Comparison of ENCODE assay signal across 28 cellular contexts in genomic region chr17:16023881-16024280, GRCh38. TPM values are rescaled to one million over a fixed set of nuclear protein-coding genes. Genes with fewer than 3 reads are reported as not detected.
DNase-seq lines count a peak whose midpoint lies in the region; ATAC-seq, FAIRE-seq and TF ChIP-seq lines count a peak whose summit lies in the region.
"Had no signal": no experiment of that assay in that cellular context is flagged by ENCODE, and none has a peak within 500 bp of the region (broad histone marks: within the 10 kb centered on the region; RNA-seq: fewer than 3 reads in every experiment).

No MANE protein-coding gene starts in this region.

- H2AFZ ChIP-seq in HepG2 (ENCODE audit: low read length) (no peak overlapping the region), K562 (ENCODE audit: low read depth, low read length) (no peak overlapping the region)

- WGBS in HepG2 (ENCODE audit: low lambda C conversion rate) = 92% methylated on average over 4 of the region's 4 CpGs
- 66% methylated on average over 4 of the region's 4 CpGs for WGBS in right lobe of liver (ENCODE audit: insufficient coverage, low coverage, low lambda C conversion rate, missing lambda C conversion rate)
- 86% methylated on average over 3 of the region's 4 CpGs for WGBS in K562 (ENCODE audit: insufficient coverage, low coverage, missing lambda C conversion rate)

- FAIRE-seq in HepG2 (lab: Jason Lieb, UNC) = no peak
- FAIRE-seq in K562 (lab: Jason Lieb, UNC) = no peak
- FAIRE-seq: GM12878 had no signal

- H3K27me3 ChIP-seq in HepG2 (ENCODE audit: control insufficient read depth in 1 of 2, insufficient read depth in 2 of 2, low read length in 2 of 2) (no peaks in the 10 kb centered on the region), right lobe of liver (no peaks in the 10 kb centered on the region), K562 (ENCODE audit: control insufficient read depth in 2 of 2, insufficient read depth in 2 of 2, low read length in 2 of 2) (no peaks in the 10 kb centered on the region)
- H3K27me3 ChIP-seq: BE2C, SJSA1 had no signal

- POLR2A ChIA-PET in activated CD4-positive, alpha-beta T cell treated with anti-CD3 and anti-CD28 coated beads for 36 hours (lab: Charles Lee) = interaction anchor here (0.5 kb wide), 1 partner anchor 1723 kb away, joined by 3 read pairs; the partner anchor contains the start of gene HS3ST3B1
- POLR2A ChIA-PET in HepG2 (lab: Yijun Ruan, JAX) = no interaction called here
- POLR2A ChIA-PET in K562 (lab: Yijun Ruan, JAX) = no interaction called here

- no peak for DNase-seq in activated CD4-positive, alpha-beta T cell treated with anti-CD3 and anti-CD28 coated beads for 36 hours
- DNase-seq in activated CD4-positive, alpha-beta T cell treated with anti-CD3 and anti-CD28 coated beads, Interleukin-2, amount 10 ng/mL, durations not matched to agents 24 days and 14 days = no peak
- DNase-seq in HepG2 (ENCODE audit: low spot score) (no peak), right lobe of liver (no peak), K562 (ENCODE audit: extremely low read depth in 1 of 4, low spot score in 3 of 4) (no peak)
- DNase-seq: ACHN, BE2C, DMS79, EL, GDM1, GOT3, NCI-H1092, NCI-H1417 treated with DMSO at 0.1 percent for 48 hours, NCI-H1694 treated with DMSO at 0.1 percent for 48 hours, NCI-H2081, NCI-H226, NCI-H510A, NCI-H69, Right ventricle myocardium superior, RPMI8226 had no signal

- H3K4me1 ChIP-seq in HepG2 (ENCODE audit: insufficient read depth, low read length) (peaks cover 7% of the 10 kb centered on the region; the same call in 1 of the 2 replicates), right lobe of liver (no peaks in the 10 kb centered on the region), K562 (replicated peaks in 1 of 2; ENCODE audit: control insufficient read depth in 2 of 2, insufficient read depth in 2 of 2, low read length in 2 of 2) (peaks cover 0 to 14% of the 10 kb centered on the region in 2 experiments; a peak in 2 of 5 replicates)
- H3K4me1 ChIP-seq: BE2C, HAP-1 had no signal

- no peak for TF ChIP-seq EP300 in HepG2 (IDR thresholded peaks at IDR 0.05; ENCODE audit: low read depth in 2 of 2, low read length in 2 of 2)
- no peak for TF ChIP-seq EP300 in HepG2 (CRISPR knock-in tag; IDR thresholded peaks at IDR 0.05; ENCODE audit: borderline replicate concordance)
- TF ChIP-seq EP300 in K562 (IDR thresholded peaks at IDR 0.05; ENCODE audit: low read length) = no peak

- no peaks in the 10 kb centered on the region for H3K9me3 ChIP-seq in HepG2 (ENCODE audit: low read length)
- H3K9me3 ChIP-seq in right lobe of liver = no peaks in the 10 kb centered on the region
- no peaks in the 10 kb centered on the region for H3K9me3 ChIP-seq in K562 (replicated peaks; ENCODE audit: control insufficient read depth, insufficient read depth, low read depth, low read length)
- H3K9me3 ChIP-seq: BE2C, HAP-1, SJSA1 had no signal

- H4K20me1 ChIP-seq in HepG2 (ENCODE audit: insufficient read depth, low read length) (no peaks in the 10 kb centered on the region), K562 (replicated peaks; ENCODE audit: control insufficient read depth, insufficient read depth, low read length) (no peaks in the 10 kb centered on the region)

- H3K4me3 Mint-ChIP-seq in activated CD4-positive, alpha-beta T cell treated with anti-CD3 and anti-CD28 coated beads for 36 hours = no peak overlapping the region
- H3K4me3 Mint-ChIP-seq in activated CD4-positive, alpha-beta T cell treated with anti-CD3 and anti-CD28 coated beads, Interleukin-2, amount 10 ng/mL, durations not matched to agents 24 days and 14 days = no peak overlapping the region
- H3K4me3 Mint-ChIP-seq: CD14-positive monocyte, IgD-negative memory B cell had no signal

- H3K4me2 ChIP-seq in HepG2 (ENCODE audit: low read depth, low read length) = no peak overlapping the region
- no peak overlapping the region for H3K4me2 ChIP-seq in K562 (ENCODE audit: insufficient read depth, low read length)

- no peaks in the 10 kb centered on the region for H3K9me1 ChIP-seq in K562 (ENCODE audit: control insufficient read depth, insufficient read depth, low read length)

- intact Hi-C loops in activated CD4-positive, alpha-beta T cell treated with anti-CD3 and anti-CD28 coated beads for 36 hours (cut with DNase I, micrococcal nuclease) = no loop called here
- intact Hi-C loops in activated CD4-positive, alpha-beta T cell treated with anti-CD3 and anti-CD28 coated beads, Interleukin-2, amount 10 ng/mL, durations not matched to agents 24 days and 14 days (cut with micrococcal nuclease) = loop anchor here (10.0 kb wide), 1 partner anchor 501 kb away; no protein-coding TSS in a partner anchor
- intact Hi-C loops in HepG2 (cut with micrococcal nuclease; ENCODE audit: unreplicated experiment) = no loop called here
- intact Hi-C loops in right lobe of liver (cut with DNase I) = no loop called here
- intact Hi-C loops in K562 (cut with micrococcal nuclease) = no loop called here

- no peaks in the 10 kb centered on the region for H3K27me3 Mint-ChIP-seq in activated CD4-positive, alpha-beta T cell treated with anti-CD3 and anti-CD28 coated beads for 36 hours
- no peaks in the 10 kb centered on the region for H3K27me3 Mint-ChIP-seq in activated CD4-positive, alpha-beta T cell treated with anti-CD3 and anti-CD28 coated beads, Interleukin-2, amount 10 ng/mL, durations not matched to agents 24 days and 14 days
- H3K27me3 Mint-ChIP-seq: IgD-negative memory B cell had no signal

- CTCF ChIA-PET in activated CD4-positive, alpha-beta T cell treated with anti-CD3 and anti-CD28 coated beads for 36 hours (lab: Charles Lee) = interaction anchor here (1.0 to 1.1 kb wide), 2 partner anchors 23 to 24 kb away, joined by 3 read pairs; partner anchors contain the start of genes TTC19 and ZSWIM7
- CTCF ChIA-PET in HepG2 (lab: Yijun Ruan, JAX; ENCODE audit: low intra/inter-chr PET ratio, low total read pairs) = no interaction called here
- CTCF ChIA-PET in K562 (lab: Yijun Ruan, JAX; ENCODE audit: low intra/inter-chr PET ratio) = no interaction called here

- ATAC-seq in activated CD4-positive, alpha-beta T cell treated with anti-CD3 and anti-CD28 coated beads for 36 hours = no peak
- ATAC-seq in HepG2 = no peak
- ATAC-seq in right lobe of liver = no peak
- no peak for ATAC-seq in K562
- no peak for ATAC-seq in GM21360 (IDR thresholded peaks at IDR 0.05; ENCODE audit: unreplicated experiment)
- no peak for ATAC-seq in HG03095 (IDR thresholded peaks at IDR 0.05; ENCODE audit: unreplicated experiment)
- ATAC-seq: GM12878 had no signal

- TF ChIP-seq RAD21 in HepG2 (CRISPR knock-in tag; IDR thresholded peaks at IDR 0.05) (no peak), K562 (CRISPR knock-in tag; conservative IDR thresholded peaks at IDR 0.05 in 1 of 2, IDR thresholded peaks at IDR 0.05 in 1 of 2) (no peak)

- H3K9me3 Mint-ChIP-seq in activated CD4-positive, alpha-beta T cell treated with anti-CD3 and anti-CD28 coated beads for 36 hours (ENCODE audit: low read depth) = no peaks in the 10 kb centered on the region
- H3K9me3 Mint-ChIP-seq in activated CD4-positive, alpha-beta T cell treated with anti-CD3 and anti-CD28 coated beads, Interleukin-2, amount 10 ng/mL, durations not matched to agents 24 days and 14 days = no peaks in the 10 kb centered on the region
- H3K9me3 Mint-ChIP-seq: CD14-positive monocyte, IgD-negative memory B cell had no signal

- in situ Hi-C loops in HepG2 (cut with HindIII; ENCODE audit: extremely low pct_ligation_motif_present, low pct_unique_long_range_greater_than_20kb) (no loop called here), K562 (cut with MboI) (no loop called here)

- H3K9ac ChIP-seq in HepG2 (ENCODE audit: insufficient read depth, low read depth, low read length) = no peak overlapping the region
- no peak overlapping the region for H3K9ac ChIP-seq in K562 (ENCODE audit: insufficient read depth in 1 of 2, low read depth in 2 of 2, low read length in 2 of 2)

- H3K4me3 ChIP-seq in HepG2 (replicated peaks in 1 of 3; ENCODE audit: insufficient read depth in 1 of 3, low read depth in 2 of 3, low read length in 3 of 3) (no peak overlapping the region), right lobe of liver (no peak overlapping the region), K562 (no peak overlapping the region)
- H3K4me3 ChIP-seq: GM12878, HAP-1, SJSA1 had no signal

- no TSS peak for BruUV-seq in HepG2 (replicated peaks; lab: Mats Ljungman, UMichigan)
- no TSS peak for BruUV-seq in K562 (replicated peaks; lab: Mats Ljungman, UMichigan)

- no peak for TF ChIP-seq POLR2A in HepG2 (IDR thresholded peaks at IDR 0.05; ENCODE audit: insufficient read depth in 1 of 2, low read depth in 2 of 2, low read length in 2 of 2)
- no peak for TF ChIP-seq POLR2A in right lobe of liver (IDR thresholded peaks at IDR 0.05)
- no peak for TF ChIP-seq POLR2A in K562 (conservative IDR thresholded peaks at IDR 0.05)

- H3K27ac Mint-ChIP-seq in activated CD4-positive, alpha-beta T cell treated with anti-CD3 and anti-CD28 coated beads for 36 hours = peak overlapping the region; percentile 56
- no peak overlapping the region for H3K27ac Mint-ChIP-seq in activated CD4-positive, alpha-beta T cell treated with anti-CD3 and anti-CD28 coated beads, Interleukin-2, amount 10 ng/mL, durations not matched to agents 24 days and 14 days

- peaks cover 44% of the 10 kb centered on the region for H3K4me1 Mint-ChIP-seq in activated CD4-positive, alpha-beta T cell treated with anti-CD3 and anti-CD28 coated beads for 36 hours
- H3K4me1 Mint-ChIP-seq in activated CD4-positive, alpha-beta T cell treated with anti-CD3 and anti-CD28 coated beads, Interleukin-2, amount 10 ng/mL, durations not matched to agents 24 days and 14 days = peaks cover 22% of the 10 kb centered on the region

- TF ChIP-seq CTCF in HepG2 (CRISPR knock-in tag; IDR thresholded peaks at IDR 0.05) (no peak), right lobe of liver (IDR thresholded peaks at IDR 0.05) (no peak), K562 (IDR thresholded peaks at IDR 0.05 in 2 of 3, conservative IDR thresholded peaks at IDR 0.05 in 1 of 3; ENCODE audit: insufficient read depth in 2 of 3, low read depth in 1 of 3, low read length in 3 of 3) (no peak)

- H3K27ac ChIP-seq in HepG2 (ENCODE audit: extremely low read length, insufficient read depth, low read length) (no peak overlapping the region), right lobe of liver (no peak overlapping the region), K562 (ENCODE audit: extremely low read depth, low read depth, low read length) (no peak overlapping the region)
- H3K27ac ChIP-seq: 22Rv1, SJSA1 had no signal

- H3K79me2 ChIP-seq in HepG2 (ENCODE audit: insufficient read depth, low read length) (peaks cover 6% of the 10 kb centered on the region), K562 (ENCODE audit: control insufficient read depth, insufficient read depth, low read length) (peaks cover 12% of the 10 kb centered on the region; the same call in 1 of the 3 replicates)

- H3K36me3 Mint-ChIP-seq in activated CD4-positive, alpha-beta T cell treated with anti-CD3 and anti-CD28 coated beads for 36 hours (ENCODE audit: low read depth) = peaks cover 67% of the 10 kb centered on the region
- peaks cover 69% of the 10 kb centered on the region for H3K36me3 Mint-ChIP-seq in activated CD4-positive, alpha-beta T cell treated with anti-CD3 and anti-CD28 coated beads, Interleukin-2, amount 10 ng/mL, durations not matched to agents 24 days and 14 days (ENCODE audit: low read depth)

- H3K36me3 ChIP-seq in HepG2 (replicated peaks in 1 of 2; ENCODE audit: control insufficient read depth in 1 of 2, insufficient read depth in 2 of 2, low read length in 2 of 2) (peaks cover 16 to 75% of the 10 kb centered on the region in 2 experiments), right lobe of liver (peaks cover under 1 to 45% (median 20%) of the 10 kb centered on the region in 4 donors), K562 (ENCODE audit: control insufficient read depth, insufficient read depth, low read length) (peaks cover 78% of the 10 kb centered on the region)

RNA-seq across cellular contexts. Expression of gene TTC19, which starts 24.3 kb away (rescaled TPM):
- total RNA-seq in activated CD4-positive, alpha-beta T cell treated with anti-CD3 and anti-CD28 coated beads for 36 hours = 10 to 100 TPM; 21.1 to 22.0 TPM
- total RNA-seq in activated CD4-positive, alpha-beta T cell treated with anti-CD3 and anti-CD28 coated beads, Interleukin-2, amount 10 ng/mL, durations not matched to agents 24 days and 14 days = 35.3 and 38.9 TPM in 2 replicates
- total RNA-seq in HepG2 (2016; rRNA removed; fragmentation: Illumina TruSeq; extraction: Trizol) (22.7 and 24.3 TPM in 2 replicates), right lobe of liver (10 to 100 TPM; 14.3 to 32.3 (median 19.9) TPM), K562 (2014; rRNA removed) (42.0 and 60.8 TPM in 2 replicates), K562 (2014; rRNA removed; fragmentation: Illumina TruSeq; extraction: Trizol) (26.5 and 30.1 TPM in 2 replicates), K562 (2015; rRNA removed; fragmentation: Illumina TruSeq; extraction: Trizol) (19.1 and 20.3 TPM in 2 replicates), K562 (2021) (23.8 and 25.6 TPM in 2 replicates)
- total RNA-seq in HepG2 (2016; cell fraction: cytosol; rRNA removed; fragmentation: Illumina TruSeq; extraction: Trizol; ENCODE audit: low read depth) = 6.4 and 7.6 TPM in 2 replicates
- 23.3 and 24.1 TPM in 2 replicates for total RNA-seq in HepG2 (2016; cell fraction: insoluble cytoplasmic fraction; rRNA removed; fragmentation: Illumina TruSeq; extraction: Trizol)
- total RNA-seq in HepG2 (2016; cell fraction: membrane; rRNA removed; fragmentation: Illumina TruSeq; extraction: Trizol) = 15.5 and 16.3 TPM in 2 replicates
- total RNA-seq in HepG2 (2016; cell fraction: nucleus; rRNA removed; fragmentation: Illumina TruSeq; extraction: Trizol) = 25.1 and 28.9 TPM in 2 replicates
- polyA plus RNA-seq in HepG2 (2011; rRNA removed) (4.4 and 5.6 TPM in 2 replicates), K562 (2011; rRNA removed) (6.3 and 8.1 TPM in 2 replicates), K562 (2014; fragmentation: Illumina TruSeq; extraction: Trizol) (24.6 and 27.6 TPM in 2 replicates), K562 (2014; fragmentation: Nextera tagmentation; extraction: Ambion mirVana) (10 to 100 TPM in 1 of 2 experiments, 1 to 10 TPM in 1; 8.9 to 10.5 TPM), K562 (2014; rRNA removed) (16.1 and 25.3 TPM in 2 replicates)
- polyA plus RNA-seq in HepG2 (2011; cell fraction: cytosol; rRNA removed) = 3.0 and 3.8 TPM in 2 replicates
- 17.4 and 20.7 TPM in 2 replicates for polyA plus RNA-seq in HepG2 (2011; cell fraction: nucleus; rRNA removed)
- polyA plus RNA-seq in HepG2 (2012) = 16.8 and 19.3 TPM in 2 replicates
- 4.3 and 4.6 TPM in 2 replicates for polyA plus RNA-seq in HepG2 (2016; cell fraction: cytosol; fragmentation: Illumina TruSeq; extraction: Trizol; ENCODE audit: low read depth)
- 21.2 and 21.3 TPM in 2 replicates for polyA plus RNA-seq in HepG2 (2016; cell fraction: insoluble cytoplasmic fraction; fragmentation: Illumina TruSeq; extraction: Trizol; ENCODE audit: low read depth)
- polyA plus RNA-seq in HepG2 (2016; cell fraction: membrane; fragmentation: Illumina TruSeq; extraction: Trizol; ENCODE audit: low read depth) = 9.1 and 9.6 TPM in 2 replicates
- polyA plus RNA-seq in HepG2 (2016; cell fraction: nucleus; fragmentation: Illumina TruSeq; extraction: Trizol; ENCODE audit: insufficient read depth, low read depth) = 33.3 and 33.4 TPM in 2 replicates
- 5.8 and 10.9 TPM in 2 replicates for polyA minus RNA-seq in HepG2 (2011; rRNA and poly(A)+ RNA removed; ENCODE audit: low replicate concordance)
- polyA minus RNA-seq in HepG2 (2011; cell fraction: cytosol; rRNA and poly(A)+ RNA removed) = 5.0 and 7.2 TPM in 2 replicates
- 33.9 and 38.8 TPM in 2 replicates for polyA minus RNA-seq in HepG2 (2011; cell fraction: nucleus; rRNA and poly(A)+ RNA removed)
- total RNA-seq in K562 (2011; cell fraction: chromatin; rRNA removed; ENCODE audit: low replicate concordance) = 24.1 and 46.0 TPM in 2 replicates
- 21.0 and 27.5 TPM in 2 replicates for total RNA-seq in K562 (2011; cell fraction: nucleolus; rRNA removed)
- 32.6 and 47.8 TPM in 2 replicates for total RNA-seq in K562 (2011; cell fraction: nucleoplasm; rRNA removed)
- 5.9 and 11.5 TPM in 2 replicates for polyA plus RNA-seq in K562 (2011; cell fraction: cytosol; rRNA removed)
- 10.5 and 11.8 TPM in 2 replicates for polyA plus RNA-seq in K562 (2011; cell fraction: nucleus; rRNA removed)
- 19.6 and 25.0 TPM in 2 replicates for polyA plus RNA-seq in K562 (2012)
- polyA minus RNA-seq in K562 (2011; rRNA and poly(A)+ RNA removed) = 11.0 and 13.2 TPM in 2 replicates
- polyA minus RNA-seq in K562 (2011; cell fraction: cytosol; rRNA and poly(A)+ RNA removed) = 12.8 and 13.1 TPM in 2 replicates
- polyA minus RNA-seq in K562 (2011; cell fraction: nucleus; rRNA and poly(A)+ RNA removed) = 22.3 and 23.7 TPM in 2 replicates

RNA-seq across cellular contexts. Expression of gene ZSWIM7, which starts 24.4 kb away (rescaled TPM):
- total RNA-seq in activated CD4-positive, alpha-beta T cell treated with anti-CD3 and anti-CD28 coated beads for 36 hours = 10 to 100 TPM; 11.2 to 11.7 TPM
- total RNA-seq in activated CD4-positive, alpha-beta T cell treated with anti-CD3 and anti-CD28 coated beads, Interleukin-2, amount 10 ng/mL, durations not matched to agents 24 days and 14 days = 10.1 and 11.0 TPM in 2 replicates
- 13.1 and 16.8 TPM in 2 replicates for total RNA-seq in HepG2 (2016; rRNA removed; fragmentation: Illumina TruSeq; extraction: Trizol)
- 23.8 and 31.5 TPM in 2 replicates for total RNA-seq in HepG2 (2016; cell fraction: cytosol; rRNA removed; fragmentation: Illumina TruSeq; extraction: Trizol; ENCODE audit: low read depth)
- 13.4 and 19.7 TPM in 2 replicates for total RNA-seq in HepG2 (2016; cell fraction: insoluble cytoplasmic fraction; rRNA removed; fragmentation: Illumina TruSeq; extraction: Trizol)
- 25.2 and 28.6 TPM in 2 replicates for total RNA-seq in HepG2 (2016; cell fraction: membrane; rRNA removed; fragmentation: Illumina TruSeq; extraction: Trizol)
- total RNA-seq in HepG2 (2016; cell fraction: nucleus; rRNA removed; fragmentation: Illumina TruSeq; extraction: Trizol) = 6.6 and 8.5 TPM in 2 replicates
- 24.9 and 28.1 TPM in 2 replicates for polyA plus RNA-seq in HepG2 (2011; rRNA removed)
- 24.5 and 25.8 TPM in 2 replicates for polyA plus RNA-seq in HepG2 (2011; cell fraction: cytosol; rRNA removed)
- polyA plus RNA-seq in HepG2 (2011; cell fraction: nucleus; rRNA removed) = 31.1 and 36.4 TPM in 2 replicates
- 13.5 and 13.6 TPM in 2 replicates for polyA plus RNA-seq in HepG2 (2012)
- 30.8 and 45.7 TPM in 2 replicates for polyA plus RNA-seq in HepG2 (2016; cell fraction: cytosol; fragmentation: Illumina TruSeq; extraction: Trizol; ENCODE audit: low read depth)
- 19.6 and 19.9 TPM in 2 replicates for polyA plus RNA-seq in HepG2 (2016; cell fraction: insoluble cytoplasmic fraction; fragmentation: Illumina TruSeq; extraction: Trizol; ENCODE audit: low read depth)
- polyA plus RNA-seq in HepG2 (2016; cell fraction: membrane; fragmentation: Illumina TruSeq; extraction: Trizol; ENCODE audit: low read depth) = 26.5 and 30.0 TPM in 2 replicates
- polyA plus RNA-seq in HepG2 (2016; cell fraction: nucleus; fragmentation: Illumina TruSeq; extraction: Trizol; ENCODE audit: insufficient read depth, low read depth) = 14.0 and 21.1 TPM in 2 replicates
- polyA minus RNA-seq in HepG2 (2011; rRNA and poly(A)+ RNA removed; ENCODE audit: low replicate concordance) = 5.8 and 11.0 TPM in 2 replicates
- polyA minus RNA-seq in HepG2 (2011; cell fraction: cytosol; rRNA and poly(A)+ RNA removed) = 4.9 and 8.5 TPM in 2 replicates
- 7.0 and 9.7 TPM in 2 replicates for polyA minus RNA-seq in HepG2 (2011; cell fraction: nucleus; rRNA and poly(A)+ RNA removed)
- 10 to 100 TPM; 10.6 to 21.8 (median 11.8) TPM for total RNA-seq in right lobe of liver
- total RNA-seq in K562 (2011; cell fraction: chromatin; rRNA removed; ENCODE audit: low replicate concordance) = 7.0 and 12.4 TPM in 2 replicates
- total RNA-seq in K562 (2011; cell fraction: nucleolus; rRNA removed) = 3.3 and 4.0 TPM in 2 replicates
- 4.5 and 7.0 TPM in 2 replicates for total RNA-seq in K562 (2011; cell fraction: nucleoplasm; rRNA removed)
- 15.1 and 15.3 TPM in 2 replicates for total RNA-seq in K562 (2014; rRNA removed)
- 9.8 and 11.0 TPM in 2 replicates for total RNA-seq in K562 (2014; rRNA removed; fragmentation: Illumina TruSeq; extraction: Trizol)
- total RNA-seq in K562 (2015; rRNA removed; fragmentation: Illumina TruSeq; extraction: Trizol) = 7.9 and 9.5 TPM in 2 replicates
- total RNA-seq in K562 (2021) = 6.8 and 9.0 TPM in 2 replicates
- 17.2 and 18.7 TPM in 2 replicates for polyA plus RNA-seq in K562 (2011; rRNA removed)
- polyA plus RNA-seq in K562 (2011; cell fraction: cytosol; rRNA removed) = 12.4 and 15.1 TPM in 2 replicates
- 12.1 and 12.3 TPM in 2 replicates for polyA plus RNA-seq in K562 (2011; cell fraction: nucleus; rRNA removed)
- 10.6 and 12.0 TPM in 2 replicates for polyA plus RNA-seq in K562 (2012)
- 7.4 and 10.0 TPM in 2 replicates for polyA plus RNA-seq in K562 (2014; fragmentation: Illumina TruSeq; extraction: Trizol)
- polyA plus RNA-seq in K562 (2014; fragmentation: Nextera tagmentation; extraction: Ambion mirVana) = 1 to 10 TPM; 5.9 to 8.0 TPM
- 15.5 and 22.7 TPM in 2 replicates for polyA plus RNA-seq in K562 (2014; rRNA removed)
- 8.1 and 10.3 TPM in 2 replicates for polyA minus RNA-seq in K562 (2011; rRNA and poly(A)+ RNA removed)
- polyA minus RNA-seq in K562 (2011; cell fraction: cytosol; rRNA and poly(A)+ RNA removed) = 3.0 and 4.1 TPM in 2 replicates
- 1.9 and 3.2 TPM in 2 replicates for polyA minus RNA-seq in K562 (2011; cell fraction: nucleus; rRNA and poly(A)+ RNA removed)
